ENCODE assay signal across 11 cellular contexts in the genomic region with DNA sequence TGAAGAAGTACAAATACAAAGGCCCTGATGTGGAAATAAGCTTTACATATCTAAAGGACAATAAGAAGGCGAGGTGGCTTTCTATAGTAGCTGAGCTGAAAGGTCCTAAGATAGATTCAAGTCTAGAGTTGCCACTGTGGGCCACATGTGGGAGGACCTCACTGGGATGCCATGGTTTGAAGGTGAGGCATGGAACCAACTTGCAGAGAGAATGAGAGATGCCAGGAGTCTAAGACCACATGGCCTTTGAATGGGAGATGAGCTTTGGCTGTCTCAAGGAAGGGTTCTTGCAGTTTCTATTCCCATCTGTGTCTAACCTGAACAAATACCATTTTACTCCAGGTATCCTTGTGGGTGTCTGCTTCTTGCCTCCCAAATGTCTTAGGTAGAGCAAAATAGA.
"Had no signal": no experiment of that assay in that cellular context is flagged by ENCODE, and none has a peak within 500 bp of the region (broad histone marks: within the 10 kb centered on the region; RNA-seq: fewer than 3 reads in every experiment).

No MANE protein-coding gene starts in this region.

- DNase-seq: GM23248, GOT3, H7, H9, HCEC 1CT, HFFc6 had no signal

- FAIRE-seq: H1, H54 had no signal

- ATAC-seq: GM23338, HCT116 had no signal

- H3K27ac ChIP-seq: GM23248 had no signal

- H3K4me3 ChIP-seq: GM23248, GM23338, HAP-1 had no signal

- H3K9me3 ChIP-seq: HAP-1 had no signal

- H2AFZ ChIP-seq: GM23248, GM23338 had no signal

- H3K4me2 ChIP-seq: GM23338 had no signal

- H3K36me3 ChIP-seq: HAP-1 had no signal

- H3K9ac ChIP-seq: GM23248 had no signal
